In the genomic region with DNA sequence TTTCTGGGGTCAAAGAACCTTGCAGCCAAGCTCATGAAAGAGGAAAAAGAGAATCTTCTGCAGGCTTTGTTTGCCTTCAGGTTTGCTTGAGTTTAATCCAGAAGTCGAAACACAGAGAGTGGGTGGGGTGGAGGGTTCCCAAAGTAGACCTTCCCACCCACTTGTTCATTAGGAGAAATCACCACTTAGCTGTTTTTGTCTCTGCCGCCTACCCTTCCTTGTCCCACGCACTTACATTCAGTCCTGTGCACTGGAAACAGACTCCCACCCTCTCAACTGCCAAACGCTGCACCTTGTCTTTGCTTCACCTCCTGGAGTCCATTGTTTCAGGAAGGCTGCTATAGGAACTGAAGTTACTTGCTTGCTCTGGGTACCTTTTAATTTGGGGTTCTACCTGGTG, we compare ENCODE assay signal across 3 cellular contexts.
"Had no signal": no experiment of that assay in that cellular context is flagged by ENCODE, and none has a peak within 500 bp of the region (broad histone marks: within the 10 kb centered on the region; RNA-seq: fewer than 3 reads in every experiment).

No MANE protein-coding gene starts in this region.

- H3K4me3 ChIP-seq: GM12878 had no signal

- DNase-seq: GDM1, GF-D8 had no signal

- ATAC-seq: GM12878 had no signal
